1 cellular context compared by ENCODE assay signal in genomic region chr11:17423533-17424310, GRCh38.
A peak's percentile ranks its signal among the peaks of the same experiment; 100 is the strongest.
TF ChIP-seq lines count a peak whose summit lies in the region.

No MANE protein-coding gene starts in this region.

TF ChIP-seq in HepG2, 621 proteins besides CTCF, POLR2A, EP300 and RAD21 (continued from another document):
- TF ChIP-seq, protein P1, sequence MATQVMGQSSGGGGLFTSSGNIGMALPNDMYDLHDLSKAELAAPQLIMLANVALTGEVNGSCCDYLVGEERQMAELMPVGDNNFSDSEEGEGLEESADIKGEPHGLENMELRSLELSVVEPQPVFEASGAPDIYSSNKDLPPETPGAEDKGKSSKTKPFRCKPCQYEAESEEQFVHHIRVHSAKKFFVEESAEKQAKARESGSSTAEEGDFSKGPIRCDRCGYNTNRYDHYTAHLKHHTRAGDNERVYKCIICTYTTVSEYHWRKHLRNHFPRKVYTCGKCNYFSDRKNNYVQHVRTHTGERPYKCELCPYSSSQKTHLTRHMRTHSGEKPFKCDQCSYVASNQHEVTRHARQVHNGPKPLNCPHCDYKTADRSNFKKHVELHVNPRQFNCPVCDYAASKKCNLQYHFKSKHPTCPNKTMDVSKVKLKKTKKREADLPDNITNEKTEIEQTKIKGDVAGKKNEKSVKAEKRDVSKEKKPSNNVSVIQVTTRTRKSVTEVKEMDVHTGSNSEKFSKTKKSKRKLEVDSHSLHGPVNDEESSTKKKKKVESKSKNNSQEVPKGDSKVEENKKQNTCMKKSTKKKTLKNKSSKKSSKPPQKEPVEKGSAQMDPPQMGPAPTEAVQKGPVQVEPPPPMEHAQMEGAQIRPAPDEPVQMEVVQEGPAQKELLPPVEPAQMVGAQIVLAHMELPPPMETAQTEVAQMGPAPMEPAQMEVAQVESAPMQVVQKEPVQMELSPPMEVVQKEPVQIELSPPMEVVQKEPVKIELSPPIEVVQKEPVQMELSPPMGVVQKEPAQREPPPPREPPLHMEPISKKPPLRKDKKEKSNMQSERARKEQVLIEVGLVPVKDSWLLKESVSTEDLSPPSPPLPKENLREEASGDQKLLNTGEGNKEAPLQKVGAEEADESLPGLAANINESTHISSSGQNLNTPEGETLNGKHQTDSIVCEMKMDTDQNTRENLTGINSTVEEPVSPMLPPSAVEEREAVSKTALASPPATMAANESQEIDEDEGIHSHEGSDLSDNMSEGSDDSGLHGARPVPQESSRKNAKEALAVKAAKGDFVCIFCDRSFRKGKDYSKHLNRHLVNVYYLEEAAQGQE (IDR thresholded peaks at IDR 0.05; ENCODE audit: borderline replicate concordance in 1 of 2, low read depth in 1 of 2, low read length in 2 of 2) = no peak
- TF ChIP-seq ZEB1 (IDR thresholded peaks at IDR 0.05; ENCODE audit: insufficient replicate concordance, low read depth) (no peak), CBFB (CRISPR knock-in tag; IDR thresholded peaks at IDR 0.05) (no peak), EZH2 (conservative IDR thresholded peaks at IDR 0.05; ENCODE audit: low read depth, low read length) (no peak), RFX3 (CRISPR knock-in tag; IDR thresholded peaks at IDR 0.05) (no peak), ZNF431 (CRISPR knock-in tag; IDR thresholded peaks at IDR 0.05; ENCODE audit: borderline replicate concordance, low read depth) (no peak), ZNF513 (CRISPR knock-in tag; conservative IDR thresholded peaks at IDR 0.05) (no peak), ZFP36 (IDR thresholded peaks at IDR 0.05; ENCODE audit: borderline replicate concordance, low read depth, low read length, partially characterized antibody) (no peak), MXD1 (CRISPR knock-in tag; IDR thresholded peaks at IDR 0.05) (0 out of 2 replicates have a peak, but pooled peaks have one; percentile 25), ZBTB1 (CRISPR knock-in tag; IDR thresholded peaks at IDR 0.05; ENCODE audit: borderline replicate concordance) (no peak), ZFY (CRISPR knock-in tag; IDR thresholded peaks at IDR 0.05) (peak; percentile 59; the same call in 1 of the 2 replicates), ZNF709 (CRISPR knock-in tag; IDR thresholded peaks at IDR 0.05) (no peak), ETV6 (CRISPR knock-in tag; conservative IDR thresholded peaks at IDR 0.05) (no peak), ZNF782 (CRISPR knock-in tag; IDR thresholded peaks at IDR 0.05; ENCODE audit: borderline replicate concordance) (no peak), CENPBD1 (CRISPR knock-in tag; IDR thresholded peaks at IDR 0.05; ENCODE audit: borderline replicate concordance, low read depth) (no peak), LBX2 (CRISPR knock-in tag; IDR thresholded peaks at IDR 0.05; ENCODE audit: borderline replicate concordance) (no peak), THYN1 (CRISPR knock-in tag; IDR thresholded peaks at IDR 0.05; ENCODE audit: borderline replicate concordance, low read depth) (no peak), ZFX (CRISPR knock-in tag; IDR thresholded peaks at IDR 0.05; ENCODE audit: low read depth) (peak; percentile 55), MIER2 (CRISPR knock-in tag; IDR thresholded peaks at IDR 0.05) (no peak), ZNF605 (CRISPR knock-in tag; IDR thresholded peaks at IDR 0.05) (no peak), ZKSCAN1 (IDR thresholded peaks at IDR 0.05; ENCODE audit: low read length) (no peak), KDM1A (CRISPR knock-in tag; IDR thresholded peaks at IDR 0.05) (no peak), SP140L (CRISPR knock-in tag; IDR thresholded peaks at IDR 0.05; ENCODE audit: borderline replicate concordance) (no peak), RFX1 (IDR thresholded peaks at IDR 0.05) (no peak), MIER3 (CRISPR knock-in tag; IDR thresholded peaks at IDR 0.05; ENCODE audit: borderline replicate concordance) (no peak), SALL2 (CRISPR knock-in tag; IDR thresholded peaks at IDR 0.05) (no peak), ZNF891 (CRISPR knock-in tag; IDR thresholded peaks at IDR 0.05) (no peak), REPIN1 (CRISPR knock-in tag; IDR thresholded peaks at IDR 0.05; ENCODE audit: borderline replicate concordance, low read depth) (no peak), LCORL (IDR thresholded peaks at IDR 0.05) (no peak), LCORL (CRISPR knock-in tag; IDR thresholded peaks at IDR 0.05) (no peak), ZNF180 (CRISPR knock-in tag; IDR thresholded peaks at IDR 0.05; ENCODE audit: borderline replicate concordance, low read depth) (no peak), ZNF501 (CRISPR knock-in tag; IDR thresholded peaks at IDR 0.05) (peak; percentile 24; the same call in 1 of the 2 replicates), ZNF768 (CRISPR knock-in tag; IDR thresholded peaks at IDR 0.05) (no peak), ZNF598 (CRISPR knock-in tag; IDR thresholded peaks at IDR 0.05; ENCODE audit: borderline replicate concordance) (peak; percentile 63; the same call in 1 of the 2 replicates), PAWR (CRISPR knock-in tag; IDR thresholded peaks at IDR 0.05; ENCODE audit: borderline replicate concordance) (no peak), JUND (CRISPR knock-in tag; IDR thresholded peaks at IDR 0.05) (peak; percentile 68; the same call in 1 of the 2 replicates), CHD4 (IDR thresholded peaks at IDR 0.05; ENCODE audit: borderline replicate concordance, low read length) (no peak), TEAD2 (CRISPR knock-in tag; IDR thresholded peaks at IDR 0.05) (no peak), ELF3 (CRISPR knock-in tag; IDR thresholded peaks at IDR 0.05) (no peak), ZBTB8A (CRISPR knock-in tag; IDR thresholded peaks at IDR 0.05; ENCODE audit: borderline replicate concordance, low read depth) (no peak)
- TF ChIP-seq, protein P2, sequence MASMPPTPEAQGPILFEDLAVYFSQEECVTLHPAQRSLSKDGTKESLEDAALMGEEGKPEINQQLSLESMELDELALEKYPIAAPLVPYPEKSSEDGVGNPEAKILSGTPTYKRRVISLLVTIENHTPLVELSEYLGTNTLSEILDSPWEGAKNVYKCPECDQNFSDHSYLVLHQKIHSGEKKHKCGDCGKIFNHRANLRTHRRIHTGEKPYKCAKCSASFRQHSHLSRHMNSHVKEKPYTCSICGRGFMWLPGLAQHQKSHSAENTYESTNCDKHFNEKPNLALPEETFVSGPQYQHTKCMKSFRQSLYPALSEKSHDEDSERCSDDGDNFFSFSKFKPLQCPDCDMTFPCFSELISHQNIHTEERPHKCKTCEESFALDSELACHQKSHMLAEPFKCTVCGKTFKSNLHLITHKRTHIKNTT (CRISPR knock-in tag; IDR thresholded peaks at IDR 0.05) = no peak
- TF ChIP-seq, protein P3, sequence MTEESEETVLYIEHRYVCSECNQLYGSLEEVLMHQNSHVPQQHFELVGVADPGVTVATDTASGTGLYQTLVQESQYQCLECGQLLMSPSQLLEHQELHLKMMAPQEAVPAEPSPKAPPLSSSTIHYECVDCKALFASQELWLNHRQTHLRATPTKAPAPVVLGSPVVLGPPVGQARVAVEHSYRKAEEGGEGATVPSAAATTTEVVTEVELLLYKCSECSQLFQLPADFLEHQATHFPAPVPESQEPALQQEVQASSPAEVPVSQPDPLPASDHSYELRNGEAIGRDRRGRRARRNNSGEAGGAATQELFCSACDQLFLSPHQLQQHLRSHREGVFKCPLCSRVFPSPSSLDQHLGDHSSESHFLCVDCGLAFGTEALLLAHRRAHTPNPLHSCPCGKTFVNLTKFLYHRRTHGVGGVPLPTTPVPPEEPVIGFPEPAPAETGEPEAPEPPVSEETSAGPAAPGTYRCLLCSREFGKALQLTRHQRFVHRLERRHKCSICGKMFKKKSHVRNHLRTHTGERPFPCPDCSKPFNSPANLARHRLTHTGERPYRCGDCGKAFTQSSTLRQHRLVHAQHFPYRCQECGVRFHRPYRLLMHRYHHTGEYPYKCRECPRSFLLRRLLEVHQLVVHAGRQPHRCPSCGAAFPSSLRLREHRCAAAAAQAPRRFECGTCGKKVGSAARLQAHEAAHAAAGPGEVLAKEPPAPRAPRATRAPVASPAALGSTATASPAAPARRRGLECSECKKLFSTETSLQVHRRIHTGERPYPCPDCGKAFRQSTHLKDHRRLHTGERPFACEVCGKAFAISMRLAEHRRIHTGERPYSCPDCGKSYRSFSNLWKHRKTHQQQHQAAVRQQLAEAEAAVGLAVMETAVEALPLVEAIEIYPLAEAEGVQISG (CRISPR knock-in tag; IDR thresholded peaks at IDR 0.05) = 0 out of 2 replicates have a peak, but pooled peaks have one; percentile 17
